In genomic region chr11:7986768-7987559, GRCh38 we compare ENCODE assay signal across 1 cellular context.
TF ChIP-seq lines count a peak whose summit lies in the region.

TSS of gene EIF3F (plus strand) at chr11:7987337. CDS start at chr11:7987353, 16 bp downstream.

TF ChIP-seq in K562, 482 proteins besides CTCF, POLR2A, EP300 and RAD21 (continued from another document):
- TF ChIP-seq, protein P1, sequence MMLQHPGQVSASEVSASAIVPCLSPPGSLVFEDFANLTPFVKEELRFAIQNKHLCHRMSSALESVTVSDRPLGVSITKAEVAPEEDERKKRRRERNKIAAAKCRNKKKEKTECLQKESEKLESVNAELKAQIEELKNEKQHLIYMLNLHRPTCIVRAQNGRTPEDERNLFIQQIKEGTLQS (IDR thresholded peaks at IDR 0.05), result peak; percentile 86
- TF ChIP-seq, protein P1 (CRISPR knock-in tag; conservative IDR thresholded peaks at IDR 0.05), result peak; percentile 41; the same call in 1 of the 2 replicates
- TF ChIP-seq, protein P2, sequence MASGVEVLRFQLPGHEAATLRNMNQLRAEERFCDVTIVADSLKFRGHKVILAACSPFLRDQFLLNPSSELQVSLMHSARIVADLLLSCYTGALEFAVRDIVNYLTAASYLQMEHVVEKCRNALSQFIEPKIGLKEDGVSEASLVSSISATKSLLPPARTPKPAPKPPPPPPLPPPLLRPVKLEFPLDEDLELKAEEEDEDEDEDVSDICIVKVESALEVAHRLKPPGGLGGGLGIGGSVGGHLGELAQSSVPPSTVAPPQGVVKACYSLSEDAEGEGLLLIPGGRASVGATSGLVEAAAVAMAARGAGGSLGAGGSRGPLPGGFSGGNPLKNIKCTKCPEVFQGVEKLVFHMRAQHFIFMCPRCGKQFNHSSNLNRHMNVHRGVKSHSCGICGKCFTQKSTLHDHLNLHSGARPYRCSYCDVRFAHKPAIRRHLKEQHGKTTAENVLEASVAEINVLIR (CRISPR knock-in tag; IDR thresholded peaks at IDR 0.05), result peak; percentile 74
- peak; percentile 73 for TF ChIP-seq CXXC5 (CRISPR knock-in tag; IDR thresholded peaks at IDR 0.05)
- TF ChIP-seq, protein P3, sequence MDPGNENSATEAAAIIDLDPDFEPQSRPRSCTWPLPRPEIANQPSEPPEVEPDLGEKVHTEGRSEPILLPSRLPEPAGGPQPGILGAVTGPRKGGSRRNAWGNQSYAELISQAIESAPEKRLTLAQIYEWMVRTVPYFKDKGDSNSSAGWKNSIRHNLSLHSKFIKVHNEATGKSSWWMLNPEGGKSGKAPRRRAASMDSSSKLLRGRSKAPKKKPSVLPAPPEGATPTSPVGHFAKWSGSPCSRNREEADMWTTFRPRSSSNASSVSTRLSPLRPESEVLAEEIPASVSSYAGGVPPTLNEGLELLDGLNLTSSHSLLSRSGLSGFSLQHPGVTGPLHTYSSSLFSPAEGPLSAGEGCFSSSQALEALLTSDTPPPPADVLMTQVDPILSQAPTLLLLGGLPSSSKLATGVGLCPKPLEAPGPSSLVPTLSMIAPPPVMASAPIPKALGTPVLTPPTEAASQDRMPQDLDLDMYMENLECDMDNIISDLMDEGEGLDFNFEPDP (CRISPR knock-in tag; IDR thresholded peaks at IDR 0.05), result no peak
- peak; percentile 77 for TF ChIP-seq DEAF1 (CRISPR knock-in tag; IDR thresholded peaks at IDR 0.05)
- peak; percentile 20; the same call in 1 of the 2 replicates for TF ChIP-seq SOX6 (IDR thresholded peaks at IDR 0.05)
- TF ChIP-seq MBD2 (IDR thresholded peaks at IDR 0.05; ENCODE audit: borderline replicate concordance, low read depth), result peak; percentile 73
- no peak for TF ChIP-seq MEF2A (IDR thresholded peaks at IDR 0.05; ENCODE audit: control insufficient read depth, low read depth, low read length)
- TF ChIP-seq, protein P4, sequence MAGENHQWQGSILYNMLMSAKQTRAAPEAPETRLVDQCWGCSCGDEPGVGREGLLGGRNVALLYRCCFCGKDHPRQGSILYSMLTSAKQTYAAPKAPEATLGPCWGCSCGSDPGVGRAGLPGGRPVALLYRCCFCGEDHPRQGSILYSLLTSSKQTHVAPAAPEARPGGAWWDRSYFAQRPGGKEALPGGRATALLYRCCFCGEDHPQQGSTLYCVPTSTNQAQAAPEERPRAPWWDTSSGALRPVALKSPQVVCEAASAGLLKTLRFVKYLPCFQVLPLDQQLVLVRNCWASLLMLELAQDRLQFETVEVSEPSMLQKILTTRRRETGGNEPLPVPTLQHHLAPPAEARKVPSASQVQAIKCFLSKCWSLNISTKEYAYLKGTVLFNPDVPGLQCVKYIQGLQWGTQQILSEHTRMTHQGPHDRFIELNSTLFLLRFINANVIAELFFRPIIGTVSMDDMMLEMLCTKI (IDR thresholded peaks at IDR 0.05; ENCODE audit: partially characterized antibody), result no peak
- no peak for TF ChIP-seq HDAC8 (tag; IDR thresholded peaks at IDR 0.05)
- peak; percentile 56 for TF ChIP-seq NBN (IDR thresholded peaks at IDR 0.05; ENCODE audit: low read depth)
- no peak for TF ChIP-seq ZNF586 (CRISPR knock-in tag; conservative IDR thresholded peaks at IDR 0.05)
- peak; percentile 14; the same call in 1 of the 2 replicates for TF ChIP-seq ELF4 (CRISPR knock-in tag; IDR thresholded peaks at IDR 0.05)
- TF ChIP-seq, protein P5, sequence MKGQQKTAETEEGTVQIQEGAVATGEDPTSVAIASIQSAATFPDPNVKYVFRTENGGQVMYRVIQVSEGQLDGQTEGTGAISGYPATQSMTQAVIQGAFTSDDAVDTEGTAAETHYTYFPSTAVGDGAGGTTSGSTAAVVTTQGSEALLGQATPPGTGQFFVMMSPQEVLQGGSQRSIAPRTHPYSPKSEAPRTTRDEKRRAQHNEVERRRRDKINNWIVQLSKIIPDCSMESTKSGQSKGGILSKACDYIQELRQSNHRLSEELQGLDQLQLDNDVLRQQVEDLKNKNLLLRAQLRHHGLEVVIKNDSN (CRISPR knock-in tag; IDR thresholded peaks at IDR 0.05), result peak; percentile 96
- TF ChIP-seq SP2 (IDR thresholded peaks at IDR 0.05; ENCODE audit: extremely low read depth, low read depth, low read length, poor library complexity, severe bottlenecking), result peak; percentile 4
- TF ChIP-seq TBP (optimal IDR thresholded peaks at IDR 0.05; ENCODE audit: low read depth, low read length), result peak; percentile 73
- TF ChIP-seq SP1 (CRISPR knock-in tag; IDR thresholded peaks at IDR 0.05), result peak; percentile 76
- TF ChIP-seq KAT8 (IDR thresholded peaks at IDR 0.05; ENCODE audit: low read depth), result no peak
- peak; percentile 74 for TF ChIP-seq TCF7L2 (IDR thresholded peaks at IDR 0.05; ENCODE audit: low read depth, low read length)
- no peak for TF ChIP-seq TSC22D4 (tag; IDR thresholded peaks at IDR 0.05)
- TF ChIP-seq SIX5 (IDR thresholded peaks at IDR 0.05; ENCODE audit: borderline replicate concordance in 1 of 2, insufficient read depth in 1 of 2, low read depth in 1 of 2, low read length in 2 of 2), result peak; percentile 41 to 51; a peak in 3 of 4 replicates
- TF ChIP-seq ZNF395 (CRISPR knock-in tag; IDR thresholded peaks at IDR 0.05), result peak; percentile 100
- TF ChIP-seq, protein P6, sequence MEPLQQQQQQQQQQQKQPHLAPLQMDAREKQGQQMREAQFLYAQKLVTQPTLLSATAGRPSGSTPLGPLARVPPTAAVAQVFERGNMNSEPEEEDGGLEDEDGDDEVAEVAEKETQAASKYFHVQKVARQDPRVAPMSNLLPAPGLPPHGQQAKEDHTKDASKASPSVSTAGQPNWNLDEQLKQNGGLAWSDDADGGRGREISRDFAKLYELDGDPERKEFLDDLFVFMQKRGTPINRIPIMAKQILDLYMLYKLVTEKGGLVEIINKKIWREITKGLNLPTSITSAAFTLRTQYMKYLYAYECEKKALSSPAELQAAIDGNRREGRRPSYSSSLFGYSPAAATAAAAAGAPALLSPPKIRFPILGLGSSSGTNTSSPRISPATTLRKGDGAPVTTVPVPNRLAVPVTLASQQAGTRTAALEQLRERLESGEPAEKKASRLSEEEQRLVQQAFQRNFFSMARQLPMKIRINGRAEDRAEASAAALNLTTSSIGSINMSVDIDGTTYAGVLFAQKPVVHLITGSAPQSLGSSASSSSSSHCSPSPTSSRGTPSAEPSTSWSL (CRISPR knock-in tag; IDR thresholded peaks at IDR 0.05; ENCODE audit: borderline replicate concordance), result no peak
- peak; percentile 68 for TF ChIP-seq SAP30 (IDR thresholded peaks at IDR 0.05; ENCODE audit: borderline replicate concordance, insufficient read depth, low read depth, low read length, poor library complexity, severe bottlenecking)
- TF ChIP-seq RAD51 (IDR thresholded peaks at IDR 0.05; ENCODE audit: borderline replicate concordance, low read depth), result peak; percentile 94
- TF ChIP-seq OTX1 (CRISPR knock-in tag; IDR thresholded peaks at IDR 0.05), result peak; percentile 50; the same call in 1 of the 2 replicates
- TF ChIP-seq, protein P7, sequence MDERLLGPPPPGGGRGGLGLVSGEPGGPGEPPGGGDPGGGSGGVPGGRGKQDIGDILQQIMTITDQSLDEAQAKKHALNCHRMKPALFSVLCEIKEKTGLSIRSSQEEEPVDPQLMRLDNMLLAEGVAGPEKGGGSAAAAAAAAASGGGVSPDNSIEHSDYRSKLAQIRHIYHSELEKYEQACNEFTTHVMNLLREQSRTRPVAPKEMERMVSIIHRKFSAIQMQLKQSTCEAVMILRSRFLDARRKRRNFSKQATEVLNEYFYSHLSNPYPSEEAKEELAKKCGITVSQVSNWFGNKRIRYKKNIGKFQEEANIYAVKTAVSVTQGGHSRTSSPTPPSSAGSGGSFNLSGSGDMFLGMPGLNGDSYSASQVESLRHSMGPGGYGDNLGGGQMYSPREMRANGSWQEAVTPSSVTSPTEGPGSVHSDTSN (CRISPR knock-in tag; IDR thresholded peaks at IDR 0.05; ENCODE audit: low read depth), result no peak
- TF ChIP-seq, protein P7 (tag; conservative IDR thresholded peaks at IDR 0.05; ENCODE audit: low read depth), result no peak
- TF ChIP-seq TARDBP (IDR thresholded peaks at IDR 0.05), result 0 out of 2 replicates have a peak, but pooled peaks have one; percentile 21
